In genomic region chr9:20573023-20573422, GRCh38 we compare ENCODE assay signal across 19 cellular contexts. TPM values are rescaled to one million over a fixed set of nuclear protein-coding genes. Genes with fewer than 3 reads are reported as not detected.
DNase-seq lines count a peak whose midpoint lies in the region; ATAC-seq, FAIRE-seq and TF ChIP-seq lines count a peak whose summit lies in the region.
"Had no signal": no experiment of that assay in that cellular context is flagged by ENCODE, and none has a peak within 500 bp of the region (broad histone marks: within the 10 kb centered on the region; RNA-seq: fewer than 3 reads in every experiment).

No MANE protein-coding gene starts in this region.

- 87 to 94% methylated on average over 4 of the region's 4 CpGs for WGBS in pancreas, 2 donors

- no peak overlapping the region for H3K27ac ChIP-seq in pancreas
- no peak overlapping the region for H3K27ac ChIP-seq in upper lobe of right lung
- H3K27ac ChIP-seq: BLaER1, SK-N-MC had no signal

- H3K4me1 ChIP-seq in pancreas (no peaks in the 10 kb centered on the region), upper lobe of right lung (peaks cover 8% of the 10 kb centered on the region)
- H3K4me1 ChIP-seq: BLaER1 had no signal

- FAIRE-seq in GM19239 (lab: Jason Lieb, UNC) = peak; percentile 37
- peak; percentile 39 for FAIRE-seq in pancreas (lab: Jason Lieb, UNC)
- FAIRE-seq: HepG2 had no signal

- H3K9me3 ChIP-seq in pancreas (no peaks in the 10 kb centered on the region), upper lobe of right lung (no peaks in the 10 kb centered on the region)

- intact Hi-C loops in pancreas (cut with DNase I) = no loop called here
- intact Hi-C loops in upper lobe of right lung (cut with DNase I) = no loop called here

- H3K4me3 ChIP-seq in GM12865 (ENCODE audit: low read depth, low read length) = peak overlapping the region; percentile 20
- H3K4me3 ChIP-seq in pancreas = no peak overlapping the region
- H3K4me3 ChIP-seq in upper lobe of right lung = no peak overlapping the region
- H3K4me3 ChIP-seq: BLaER1, SK-N-MC had no signal

- DNase-seq in GM12865 (ENCODE audit: low read depth) (peak; percentile 61), GM19239 (ENCODE audit: insufficient read length, low spot score) (no peak), pancreas (no peak), upper lobe of right lung (no peak), DMS114 treated with DMSO at 0.1 percent for 48 hours (lab: John Stamatoyannopoulos, UW; ENCODE audit: unreplicated experiment) (no peak)
- DNase-seq: CD4-positive, alpha-beta memory T cell; EL; H9; KBM-7; NCI-H1105 treated with DMSO at 0.1 percent for 48 hours; NCI-H1694 treated with DMSO at 0.1 percent for 48 hours; NCI-H510A; NCI-H774; SHP77 had no signal

- no peaks in the 10 kb centered on the region for H3K36me3 ChIP-seq in pancreas
- no peaks in the 10 kb centered on the region for H3K36me3 ChIP-seq in upper lobe of right lung
- H3K36me3 ChIP-seq: BLaER1 had no signal

- H3K27me3 ChIP-seq in pancreas = no peaks in the 10 kb centered on the region
- no peaks in the 10 kb centered on the region for H3K27me3 ChIP-seq in upper lobe of right lung
- H3K27me3 ChIP-seq: BLaER1 had no signal

- TF ChIP-seq CTCF in GM12865 (IDR thresholded peaks at IDR 0.05; ENCODE audit: insufficient read depth, low read depth, low read length, missing control alignments) = no peak
- TF ChIP-seq CTCF in pancreas (IDR thresholded peaks at IDR 0.05) = no peak
- TF ChIP-seq CTCF in upper lobe of right lung (IDR thresholded peaks at IDR 0.05) = no peak

- ATAC-seq in HG03280 (IDR thresholded peaks at IDR 0.05; ENCODE audit: unreplicated experiment) (peak; percentile 72), pancreas (no peak), upper lobe of right lung (no peak), GM18502 (IDR thresholded peaks at IDR 0.05; ENCODE audit: poor library complexity, unreplicated experiment) (no peak)
- ATAC-seq: HepG2 had no signal

RNA-seq across cellular contexts. Expression of gene MLLT3, which starts 49.3 kb away (rescaled TPM):
- total RNA-seq in pancreas (10 to 100 TPM in 1 of 6 donors, 1 to 10 TPM in 5; 2.7 to 10.3 (median 4.8) TPM), upper lobe of right lung (15.4 TPM)
- 1 to 10 TPM; 1.8 to 4.0 TPM for polyA plus RNA-seq in pancreas
